In the genomic region with DNA sequence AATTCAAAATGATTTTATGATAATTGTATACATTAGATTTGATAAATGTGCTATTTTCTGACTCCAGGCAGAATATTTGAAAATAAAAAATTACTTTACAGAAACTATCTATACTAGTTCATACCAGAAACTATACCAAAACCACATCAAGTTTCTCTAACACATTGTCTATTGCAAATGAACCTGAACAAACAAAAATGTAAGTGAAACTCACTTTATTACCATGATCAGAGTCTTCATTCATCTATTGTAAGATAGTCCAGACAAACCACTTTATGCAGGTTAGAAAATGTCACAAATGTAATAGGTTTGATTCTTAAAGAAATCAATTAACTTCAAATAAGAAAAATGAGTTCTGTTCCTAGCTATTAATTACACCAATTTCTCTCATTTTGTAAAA, we compare ENCODE assay signal across 12 cellular contexts.
DNase-seq lines count a peak whose midpoint lies in the region; ATAC-seq and TF ChIP-seq lines count a peak whose summit lies in the region.
"Had no signal": no experiment of that assay in that cellular context is flagged by ENCODE, and none has a peak within 500 bp of the region (broad histone marks: within the 10 kb centered on the region; RNA-seq: fewer than 3 reads in every experiment).

No MANE protein-coding gene starts in this region.

- no peak overlapping the region for H3K4me3 ChIP-seq in GM12865 (ENCODE audit: low read depth, low read length)
- H3K4me3 ChIP-seq: left ventricle myocardium inferior had no signal

- no peaks in the 10 kb centered on the region for H3K9me3 Mint-ChIP-seq in stimulated activated naive B cell treated with anti-CD40 and anti-IgM and Interleukin-4, amounts not matched to agents 10 μg/mL and 1 μg/mL and 100 μg/mL, for 72 hours
- H3K9me3 Mint-ChIP-seq: stimulated activated memory B cell treated with anti-CD40 and anti-IgM and Interleukin-4, amounts not matched to agents 10 μg/mL and 1 μg/mL and 100 μg/mL, for 72 hours had no signal

- ATAC-seq in GM19397 (IDR thresholded peaks at IDR 0.05; ENCODE audit: unreplicated experiment): peak; percentile 82
- ATAC-seq in HG02759 (IDR thresholded peaks at IDR 0.05; ENCODE audit: unreplicated experiment): peak; percentile 76
- peak; percentile 92 for ATAC-seq in HG03378 (IDR thresholded peaks at IDR 0.05; ENCODE audit: unreplicated experiment)
- ATAC-seq in stimulated activated naive B cell treated with anti-CD40 and anti-IgM and Interleukin-4, amounts not matched to agents 10 μg/mL and 1 μg/mL and 100 μg/mL, for 72 hours (replicated peaks): no peak
- ATAC-seq: stimulated activated memory B cell treated with anti-CD40 and anti-IgM and Interleukin-4, amounts not matched to agents 10 μg/mL and 1 μg/mL and 100 μg/mL, for 72 hours; T-helper 17 cell had no signal

- DNase-seq in GM12865 (ENCODE audit: low read depth): peak; percentile 56
- no peak for DNase-seq in DMS79 (lab: John Stamatoyannopoulos, UW)
- DNase-seq in NCI-H1930 (lab: John Stamatoyannopoulos, UW): no peak
- no peak for DNase-seq in NCI-H2107 treated with DMSO at 0.1 percent for 48 hours (lab: John Stamatoyannopoulos, UW; ENCODE audit: unreplicated experiment)
- no peak for DNase-seq in stimulated activated naive B cell treated with anti-CD40 and anti-IgM and Interleukin-4, amounts not matched to agents 10 μg/mL and 1 μg/mL and 100 μg/mL, for 72 hours
- DNase-seq: DMS 273 treated with DMSO at 0.1 percent for 48 hours, left ventricle myocardium inferior, T-helper 17 cell had no signal

- H3K4me3 Mint-ChIP-seq in stimulated activated naive B cell treated with anti-CD40 and anti-IgM and Interleukin-4, amounts not matched to agents 10 μg/mL and 1 μg/mL and 100 μg/mL, for 72 hours: no peak overlapping the region
- H3K4me3 Mint-ChIP-seq: stimulated activated memory B cell treated with anti-CD40 and anti-IgM and Interleukin-4, amounts not matched to agents 10 μg/mL and 1 μg/mL and 100 μg/mL, for 72 hours; T-helper 17 cell had no signal

- TF ChIP-seq CTCF in GM12865 (IDR thresholded peaks at IDR 0.05; ENCODE audit: insufficient read depth, low read depth, low read length, missing control alignments): no peak

- no peaks in the 10 kb centered on the region for H3K27me3 Mint-ChIP-seq in stimulated activated naive B cell treated with anti-CD40 and anti-IgM and Interleukin-4, amounts not matched to agents 10 μg/mL and 1 μg/mL and 100 μg/mL, for 72 hours
- H3K27me3 Mint-ChIP-seq: stimulated activated memory B cell treated with anti-CD40 and anti-IgM and Interleukin-4, amounts not matched to agents 10 μg/mL and 1 μg/mL and 100 μg/mL, for 72 hours; T-helper 17 cell had no signal

- peaks cover 23 to 47% of the 10 kb centered on the region in 2 donors for H3K36me3 Mint-ChIP-seq in stimulated activated naive B cell treated with anti-CD40 and anti-IgM and Interleukin-4, amounts not matched to agents 10 μg/mL and 1 μg/mL and 100 μg/mL, for 72 hours

- H3K4me1 Mint-ChIP-seq in stimulated activated naive B cell treated with anti-CD40 and anti-IgM and Interleukin-4, amounts not matched to agents 10 μg/mL and 1 μg/mL and 100 μg/mL, for 72 hours: no peaks in the 10 kb centered on the region
- H3K4me1 Mint-ChIP-seq: stimulated activated memory B cell treated with anti-CD40 and anti-IgM and Interleukin-4, amounts not matched to agents 10 μg/mL and 1 μg/mL and 100 μg/mL, for 72 hours had no signal

- no peak overlapping the region for H3K27ac Mint-ChIP-seq in stimulated activated naive B cell treated with anti-CD40 and anti-IgM and Interleukin-4, amounts not matched to agents 10 μg/mL and 1 μg/mL and 100 μg/mL, for 72 hours
- H3K27ac Mint-ChIP-seq: stimulated activated memory B cell treated with anti-CD40 and anti-IgM and Interleukin-4, amounts not matched to agents 10 μg/mL and 1 μg/mL and 100 μg/mL, for 72 hours; T-helper 17 cell had no signal

Comparison
In these comparisons a context has a peak if more than half of its experiments do, and no peak if none do; other contexts are left out.
1. ATAC-seq: peak in GM19397 (single experiment), HG02759 (single experiment) and HG03378 (single experiment); none in stimulated activated naive B cell treated with anti-CD40 and anti-IgM and Interleukin-4, amounts not matched to agents 10 μg/mL and 1 μg/mL and 100 μg/mL, for 72 hours (0 of 2).